ENCODE assay signal across 1 cellular context in the genomic region with DNA sequence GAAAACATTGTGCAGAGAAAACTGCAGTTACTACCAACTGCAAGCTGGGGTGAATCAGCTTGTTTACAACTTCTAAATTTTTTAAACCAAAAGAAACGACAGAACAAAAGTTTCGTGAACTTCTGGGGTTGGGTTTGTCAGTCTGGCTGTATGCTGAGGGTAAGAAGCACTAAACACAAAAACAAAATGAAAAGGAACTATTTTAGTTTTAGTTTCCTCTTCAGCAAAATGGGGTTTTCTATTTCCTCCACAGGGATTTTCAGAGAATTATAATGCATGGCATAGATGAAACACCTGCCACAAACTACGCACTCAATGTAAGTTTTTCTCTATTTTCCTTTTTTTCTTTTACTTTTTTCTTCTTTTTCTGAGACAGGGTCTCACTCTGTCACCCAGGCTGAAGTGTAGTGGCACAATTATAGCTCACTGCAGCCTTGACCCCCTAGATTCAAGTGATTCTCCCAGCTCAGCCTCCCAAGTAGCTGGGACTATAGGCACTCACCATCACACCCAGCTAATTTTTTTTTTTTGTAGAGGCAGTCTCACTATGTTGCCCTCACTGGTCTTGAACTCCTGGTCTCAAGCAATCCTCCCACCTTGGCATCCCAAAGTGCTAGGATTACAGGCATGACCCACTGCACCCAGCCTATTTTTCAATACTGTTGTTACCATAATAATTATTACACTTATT.
TF ChIP-seq lines count a peak whose summit lies in the region.

No MANE protein-coding gene starts in this region.

TF ChIP-seq in GM23338, 12 proteins besides CTCF, POLR2A, EP300 and RAD21 (continued from another document):
- no peak for TF ChIP-seq ZNF462 (CRISPR knock-in tag; IDR thresholded peaks at IDR 0.05)
